In genomic region chr17:55644346-55644745, GRCh38 we compare ENCODE assay signal across 28 cellular contexts.
"Had no signal": no experiment of that assay in that cellular context is flagged by ENCODE, and none has a peak within 500 bp of the region (broad histone marks: within the 10 kb centered on the region; RNA-seq: fewer than 3 reads in every experiment).

No MANE protein-coding gene starts in this region.

- H3K4me2 ChIP-seq: smooth muscle cell had no signal

- H3K27ac ChIP-seq: left ventricle myocardium inferior, pancreas, prostate gland, sigmoid colon, testis, thyroid gland, upper lobe of right lung had no signal

- FAIRE-seq: pancreas, urothelium cell line had no signal

- DNase-seq: head of caudate nucleus; hippocampal formation; islet precursor cell; left ventricle myocardium inferior; midbrain; mucosa of descending colon; naive thymus-derived CD8-positive, alpha-beta T cell; nucleus accumbens; pancreas; posterior cingulate gyrus; retina; right cardiac atrium; sigmoid colon; stimulated activated CD4-positive, alpha-beta T cell treated with anti-CD3 and anti-CD28 coated beads, Interleukin-1b, Interleukin-23, amount 100 ng/mL, for 48 hours; stimulated activated CD4-positive, alpha-beta T cell treated with anti-CD3 and anti-CD28 coated beads, Interleukin-2, amount 100 ng/mL, for 48 hours; stimulated activated CD4-positive, alpha-beta T cell treated with anti-CD3 and anti-CD28 coated beads, Interleukin-4, amount 100 ng/mL, for 4 hours; stimulated activated CD8-positive, alpha-beta memory T cell treated with anti-CD3 and anti-CD28 coated beads, Interleukin-4, amount 100 ng/mL, for 48 hours; stimulated activated naive CD4-positive, alpha-beta T cell treated with Interleukin-2 at 50 U/mL for 16 hours; stimulated activated naive CD8-positive, alpha-beta T cell treated with anti-CD3 and anti-CD28 coated beads, Interleukin-15, amount 100 ng/mL, for 72 hours; thyroid gland; trophoblast cell; upper lobe of right lung had no signal

- H3K36me3 ChIP-seq: left ventricle myocardium inferior, pancreas, prostate gland, sigmoid colon, thyroid gland, upper lobe of right lung had no signal

- ATAC-seq: mucosa of descending colon; naive thymus-derived CD8-positive, alpha-beta T cell; pancreas; right cardiac atrium; stimulated activated memory B cell treated with anti-CD40 and anti-IgM and Interleukin-4, amounts not matched to agents 10 μg/mL and 1 μg/mL and 100 μg/mL, for 72 hours; stimulated activated naive CD8-positive, alpha-beta T cell treated with anti-CD3 and anti-CD28 coated beads, Interleukin-15, amount 100 ng/mL, for 72 hours; upper lobe of right lung had no signal

- H3K27me3 ChIP-seq: pancreas, sigmoid colon, testis, thyroid gland, upper lobe of right lung had no signal

- H3K4me1 ChIP-seq: pancreas, prostate gland, testis, upper lobe of right lung had no signal

- H3K4me3 ChIP-seq: left ventricle myocardium inferior, lung, mucosa of descending colon, pancreas, prostate gland, sigmoid colon, smooth muscle cell, testis, thyroid gland, upper lobe of right lung had no signal

- H3K9me3 ChIP-seq: left ventricle myocardium inferior, mucosa of descending colon, pancreas, prostate gland, sigmoid colon, testis, thyroid gland, upper lobe of right lung had no signal
